In the genomic region with DNA sequence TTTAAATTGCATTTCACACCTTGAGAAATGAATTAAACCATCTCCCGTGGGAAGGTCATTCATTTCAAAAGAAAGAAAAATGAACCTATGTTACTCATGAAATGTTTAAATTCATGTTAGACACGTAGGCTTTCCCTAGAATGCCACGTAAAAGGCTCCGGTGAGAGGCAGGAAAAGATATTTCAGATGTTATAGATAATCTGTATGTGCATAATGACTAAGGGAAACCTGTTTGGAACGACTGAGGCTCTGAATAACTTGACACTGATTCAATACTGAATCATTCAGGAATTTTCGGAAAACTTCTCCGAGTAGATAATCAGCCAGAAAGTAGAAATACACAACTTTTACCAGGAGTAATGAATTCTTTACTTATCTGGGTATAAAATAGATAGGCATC, we compare ENCODE assay signal across 23 cellular contexts.
A peak's percentile ranks its signal among the peaks of the same experiment; 100 is the strongest.
DNase-seq lines count a peak whose midpoint lies in the region; ATAC-seq, FAIRE-seq and TF ChIP-seq lines count a peak whose summit lies in the region.
"Had no signal": no experiment of that assay in that cellular context is flagged by ENCODE, and none has a peak within 500 bp of the region (broad histone marks: within the 10 kb centered on the region; RNA-seq: fewer than 3 reads in every experiment).

No MANE protein-coding gene starts in this region.

- H3K23ac ChIP-seq in trophoblast cell (ENCODE audit: low read length): no peak overlapping the region

- H3K27ac Mint-ChIP-seq in HFFc6: 0 out of 2 replicates have a peak overlapping the region, but pooled peaks have one; percentile 51
- no peak overlapping the region for H3K27ac Mint-ChIP-seq in activated T-cell treated with anti-CD3 and anti-CD28 coated beads, Interleukin-2, amount 50 U/mL, for 24 hours
- H3K27ac Mint-ChIP-seq in naive thymus-derived CD4-positive, alpha-beta T cell: no peak overlapping the region
- H3K27ac Mint-ChIP-seq: activated naive CD8-positive, alpha-beta T cell treated with anti-CD3 and anti-CD28 coated beads, Interleukin-2, amount 10 ng/mL, durations not matched to agents 7 days and 5 days; CD4-positive, alpha-beta T cell had no signal

- no peak overlapping the region for H2AFZ ChIP-seq in endothelial cell of umbilical vein (ENCODE audit: low read depth, low read length)
- no peak overlapping the region for H2AFZ ChIP-seq in trophoblast cell (ENCODE audit: insufficient read depth, low read length, poor library complexity)

- no peak overlapping the region for H3K18ac ChIP-seq in trophoblast cell (ENCODE audit: low read length)

- H2BK120ac ChIP-seq in trophoblast cell (ENCODE audit: insufficient read depth, low read length, poor library complexity): no peak overlapping the region

- H3K36me3 Mint-ChIP-seq in HFFc6 (ENCODE audit: low read depth): no peaks in the 10 kb centered on the region
- no peaks in the 10 kb centered on the region for H3K36me3 Mint-ChIP-seq in activated T-cell treated with anti-CD3 and anti-CD28 coated beads, Interleukin-2, amount 50 U/mL, for 24 hours (ENCODE audit: low read depth)
- H3K36me3 Mint-ChIP-seq in naive thymus-derived CD4-positive, alpha-beta T cell: peaks cover 0 to 9% (median 0%) of the 10 kb centered on the region in 5 donors
- H3K36me3 Mint-ChIP-seq: activated naive CD8-positive, alpha-beta T cell treated with anti-CD3 and anti-CD28 coated beads, Interleukin-2, amount 10 ng/mL, durations not matched to agents 7 days and 5 days had no signal

- dilution Hi-C loops in endothelial cell of umbilical vein (cut with MboI; ENCODE audit: extremely low pct_ligation_motif_present, low sequenced_read_pairs): no loop called here

- H2AK5ac ChIP-seq in trophoblast cell (ENCODE audit: low read length): no peak overlapping the region

- no peaks in the 10 kb centered on the region for H3K9me3 ChIP-seq in RWPE2 (ENCODE audit: severe bottlenecking)
- no peaks in the 10 kb centered on the region for H3K9me3 ChIP-seq in endothelial cell of umbilical vein (replicated peaks; ENCODE audit: control insufficient read depth, insufficient read depth, low read length)
- H3K9me3 ChIP-seq in trophoblast cell (ENCODE audit: insufficient read depth, low read depth, low read length): peaks cover 2% of the 10 kb centered on the region
- H3K9me3 ChIP-seq in naive thymus-derived CD4-positive, alpha-beta T cell (ENCODE audit: control insufficient read depth in 2 of 3, low read length in 3 of 3): peaks cover 0 to 4% (median 0%) of the 10 kb centered on the region in 3 experiments
- H3K9me3 ChIP-seq: lower lobe of right lung, prostate gland, vagina had no signal

- H3K79me1 ChIP-seq in trophoblast cell (ENCODE audit: low read length): peaks cover 6% of the 10 kb centered on the region

- peak; percentile 8 for DNase-seq in HFFc6
- DNase-seq in RWPE2 (ENCODE audit: low spot score): no peak
- peak; percentile 6 for DNase-seq in endothelial cell of umbilical vein (ENCODE audit: low read depth, low spot score)
- DNase-seq in trophoblast cell: peak; percentile 54 to 92
- no peak for DNase-seq in caudate nucleus (lab: John Stamatoyannopoulos, UW)
- no peak for DNase-seq in activated T-cell treated with anti-CD3 and anti-CD28 coated beads, Interleukin-2, amount 50 U/mL, for 24 hours
- no peak for DNase-seq in naive thymus-derived CD4-positive, alpha-beta T cell
- DNase-seq: activated CD4-positive, alpha-beta T cell treated with anti-CD3 and anti-CD28 coated beads, Interleukin-2, amount 50 U/mL, for 1 hour; activated naive CD8-positive, alpha-beta T cell treated with anti-CD3 and anti-CD28 coated beads, Interleukin-2, amount 10 ng/mL, durations not matched to agents 7 days and 5 days; CD4-positive, alpha-beta T cell; foreskin fibroblast; hippocampal formation; islet precursor cell; Karpas-422; lower lobe of right lung; NCI-H1048; NCI-H2081; NCI-H446; NK-92 treated with Interleukin-12 subunit alpha and Interleukin-12 subunit beta, amount 100 ng/mL, for 24 hours; WERI-Rb-1 had no signal

- no CpG with 5 or more reads among the region's 7 CpGs for WGBS in trophoblast cell (ENCODE audit: extremely low coverage, insufficient coverage, insufficient read length)

- H4K91ac ChIP-seq in trophoblast cell (ENCODE audit: low read depth, low read length): no peak overlapping the region

- no peak overlapping the region for H3K4me2 ChIP-seq in endothelial cell of umbilical vein (ENCODE audit: insufficient read depth, low read length)
- H3K4me2 ChIP-seq in trophoblast cell (ENCODE audit: low read length): no peak overlapping the region

- H3K4ac ChIP-seq in trophoblast cell (ENCODE audit: low read depth, low read length): no peak overlapping the region

- CTCF ChIA-PET in endothelial cell of umbilical vein (lab: Charles Lee): no interaction called here
- CTCF ChIA-PET in naive thymus-derived CD4-positive, alpha-beta T cell (lab: Charles Lee): no interaction called here

- H3K27ac ChIP-seq in RWPE2 (ENCODE audit: poor library complexity, severe bottlenecking) (peak overlapping the region; percentile 82), endothelial cell of umbilical vein (ENCODE audit: insufficient read depth, low read depth, low read length) (no peak overlapping the region), trophoblast cell (ENCODE audit: low read depth, low read length) (no peak overlapping the region), caudate nucleus (ENCODE audit: low read depth, low read length) (no peak overlapping the region)
- H3K27ac ChIP-seq in naive thymus-derived CD4-positive, alpha-beta T cell (ENCODE audit: low read depth, low read length): no peak overlapping the region
- H3K27ac ChIP-seq: lower lobe of right lung, prostate gland, SK-N-MC, vagina, WERI-Rb-1 had no signal

- no peak overlapping the region for H3K14ac ChIP-seq in trophoblast cell (ENCODE audit: low read length)

- no peak overlapping the region for H3K4me3 ChIP-seq in RWPE2 (ENCODE audit: severe bottlenecking)
- H3K4me3 ChIP-seq in endothelial cell of umbilical vein (replicated peaks in 1 of 3; ENCODE audit: insufficient read depth in 1 of 3, low read depth in 1 of 3, low read length in 3 of 3): no peak overlapping the region
- no peak overlapping the region for H3K4me3 ChIP-seq in trophoblast cell (ENCODE audit: low read depth, low read length)
- no peak overlapping the region for H3K4me3 ChIP-seq in naive thymus-derived CD4-positive, alpha-beta T cell (ENCODE audit: low read length)
- H3K4me3 ChIP-seq: lower lobe of right lung, prostate gland, SK-N-MC, vagina had no signal

- peaks cover 2% of the 10 kb centered on the region; the same call in 1 of the 2 replicates for H3K27me3 Mint-ChIP-seq in HFFc6 (ENCODE audit: insufficient read depth)
- peaks cover 2% of the 10 kb centered on the region for H3K27me3 Mint-ChIP-seq in activated T-cell treated with anti-CD3 and anti-CD28 coated beads, Interleukin-2, amount 50 U/mL, for 24 hours
- H3K27me3 Mint-ChIP-seq in naive thymus-derived CD4-positive, alpha-beta T cell: peaks cover 0 to 14% (median 7%) of the 10 kb centered on the region in 5 donors
- H3K27me3 Mint-ChIP-seq: activated naive CD8-positive, alpha-beta T cell treated with anti-CD3 and anti-CD28 coated beads, Interleukin-2, amount 10 ng/mL, durations not matched to agents 7 days and 5 days had no signal

- H3K27me3 ChIP-seq in RWPE2 (ENCODE audit: insufficient read depth, poor library complexity, severe bottlenecking): no peaks in the 10 kb centered on the region
- no peaks in the 10 kb centered on the region for H3K27me3 ChIP-seq in endothelial cell of umbilical vein (ENCODE audit: control insufficient read depth in 2 of 2, insufficient read depth in 2 of 2, low read length in 2 of 2)
- no peaks in the 10 kb centered on the region for H3K27me3 ChIP-seq in trophoblast cell (ENCODE audit: insufficient read depth, low read length)
- H3K27me3 ChIP-seq in naive thymus-derived CD4-positive, alpha-beta T cell (ENCODE audit: control insufficient read depth in 2 of 2, insufficient read depth in 2 of 2, low read length in 2 of 2): no peaks in the 10 kb centered on the region
- H3K27me3 ChIP-seq: vagina had no signal

- BruUV-seq in endothelial cell of umbilical vein (replicated peaks; lab: Mats Ljungman, UMichigan): no TSS peak

- H3K9ac ChIP-seq in endothelial cell of umbilical vein (replicated peaks; ENCODE audit: extremely low read depth, insufficient read depth, low read length) (no peak overlapping the region), trophoblast cell (ENCODE audit: low read length) (no peak overlapping the region)

- H4K12ac ChIP-seq in trophoblast cell (ENCODE audit: low read depth, low read length): no peak overlapping the region

- H3K4me3 Mint-ChIP-seq in HFFc6: no peak overlapping the region
- H3K4me3 Mint-ChIP-seq in activated T-cell treated with anti-CD3 and anti-CD28 coated beads, Interleukin-2, amount 50 U/mL, for 24 hours: no peak overlapping the region
- H3K4me3 Mint-ChIP-seq in naive thymus-derived CD4-positive, alpha-beta T cell: no peak overlapping the region
- H3K4me3 Mint-ChIP-seq: activated naive CD8-positive, alpha-beta T cell treated with anti-CD3 and anti-CD28 coated beads, Interleukin-2, amount 10 ng/mL, durations not matched to agents 7 days and 5 days; CD4-positive, alpha-beta T cell had no signal

- intact Hi-C loops in endothelial cell of umbilical vein (cut with micrococcal nuclease): no loop called here
- intact Hi-C loops in naive thymus-derived CD4-positive, alpha-beta T cell (cut with micrococcal nuclease): no loop called here

- no peak overlapping the region for H2BK5ac ChIP-seq in trophoblast cell (ENCODE audit: low read depth, low read length, poor library complexity)

- no peaks in the 10 kb centered on the region for H4K20me1 ChIP-seq in endothelial cell of umbilical vein (replicated peaks; ENCODE audit: control insufficient read depth, extremely low read depth, insufficient read depth, low read length)

- H3K4me1 ChIP-seq in RWPE2 (ENCODE audit: insufficient read depth, poor library complexity, severe bottlenecking): peaks cover 41% of the 10 kb centered on the region
- no peaks in the 10 kb centered on the region for H3K4me1 ChIP-seq in endothelial cell of umbilical vein (ENCODE audit: control insufficient read depth, extremely low read depth, insufficient read depth, low read length)
- H3K4me1 ChIP-seq in trophoblast cell (ENCODE audit: control insufficient read depth in 1 of 2, insufficient read depth in 2 of 2, low read length in 2 of 2): peaks cover 3% of the 10 kb centered on the region in 2 experiments
- H3K4me1 ChIP-seq in naive thymus-derived CD4-positive, alpha-beta T cell (ENCODE audit: control insufficient read depth in 2 of 2, insufficient read depth in 2 of 2, low read length in 2 of 2): no peaks in the 10 kb centered on the region
- H3K4me1 ChIP-seq: lower lobe of right lung, prostate gland, vagina had no signal

- no peak overlapping the region for H2BK12ac ChIP-seq in trophoblast cell (ENCODE audit: low read length)

- TF ChIP-seq CTCF in HFFc6 (IDR thresholded peaks at IDR 0.05) (no peak), RWPE2 (IDR thresholded peaks at IDR 0.05; ENCODE audit: poor library complexity, severe bottlenecking) (no peak), endothelial cell of umbilical vein (IDR thresholded peaks at IDR 0.05; ENCODE audit: extremely low read depth in 1 of 2, insufficient read depth in 1 of 2, low read depth in 1 of 2, low read length in 2 of 2) (no peak)

- no peak overlapping the region for H4K8ac ChIP-seq in trophoblast cell (ENCODE audit: low read depth, low read length)

- POLR2A ChIA-PET in endothelial cell of umbilical vein (lab: Charles Lee): no interaction called here
- POLR2A ChIA-PET in naive thymus-derived CD4-positive, alpha-beta T cell (lab: Charles Lee): no interaction called here

- peak; percentile 92 for ATAC-seq in RWPE2 (ENCODE audit: low read depth)
- ATAC-seq in naive thymus-derived CD4-positive, alpha-beta T cell: no peak
- ATAC-seq: lower lobe of right lung had no signal

- H3K79me2 ChIP-seq in endothelial cell of umbilical vein (ENCODE audit: control insufficient read depth, insufficient read depth, low read length) (no peaks in the 10 kb centered on the region), trophoblast cell (ENCODE audit: control insufficient read depth, insufficient read depth, low read length, poor library complexity) (no peaks in the 10 kb centered on the region)

- FAIRE-seq in endothelial cell of umbilical vein (lab: Jason Lieb, UNC): no peak

- H3K9me1 ChIP-seq in endothelial cell of umbilical vein (replicated peaks; ENCODE audit: control insufficient read depth, extremely low read depth, insufficient read depth, low read length): no peaks in the 10 kb centered on the region

- TF ChIP-seq POLR2A in endothelial cell of umbilical vein (IDR thresholded peaks at IDR 0.05; ENCODE audit: low read depth, low read length): no peak

- H3K36me3 ChIP-seq in RWPE2 (ENCODE audit: low read depth) (no peaks in the 10 kb centered on the region), endothelial cell of umbilical vein (ENCODE audit: control insufficient read depth in 2 of 2, extremely low read depth in 1 of 2, insufficient read depth in 2 of 2, low read length in 2 of 2) (no peaks in the 10 kb centered on the region), trophoblast cell (ENCODE audit: control insufficient read depth in 1 of 2, insufficient read depth in 2 of 2, low read length in 2 of 2) (no peaks in the 10 kb centered on the region)
- H3K36me3 ChIP-seq in naive thymus-derived CD4-positive, alpha-beta T cell (ENCODE audit: control insufficient read depth in 2 of 3, insufficient read depth in 3 of 3, low read length in 3 of 3): no peaks in the 10 kb centered on the region
- H3K36me3 ChIP-seq: lower lobe of right lung, prostate gland, vagina, WERI-Rb-1 had no signal

- H3K4me1 Mint-ChIP-seq in HFFc6 (ENCODE audit: low read depth): peaks cover 33% of the 10 kb centered on the region
- H3K4me1 Mint-ChIP-seq in activated T-cell treated with anti-CD3 and anti-CD28 coated beads, Interleukin-2, amount 50 U/mL, for 24 hours (ENCODE audit: low read depth): no peaks in the 10 kb centered on the region
- H3K4me1 Mint-ChIP-seq in naive thymus-derived CD4-positive, alpha-beta T cell: no peaks in the 10 kb centered on the region
- H3K4me1 Mint-ChIP-seq: activated naive CD8-positive, alpha-beta T cell treated with anti-CD3 and anti-CD28 coated beads, Interleukin-2, amount 10 ng/mL, durations not matched to agents 7 days and 5 days had no signal

- peaks cover 5% of the 10 kb centered on the region; the same call in 1 of the 2 replicates for H3K9me3 Mint-ChIP-seq in HFFc6
- H3K9me3 Mint-ChIP-seq in activated T-cell treated with anti-CD3 and anti-CD28 coated beads, Interleukin-2, amount 50 U/mL, for 24 hours: peaks cover 11% of the 10 kb centered on the region
- peaks cover 5 to 49% (median 14%) of the 10 kb centered on the region in 11 donors for H3K9me3 Mint-ChIP-seq in naive thymus-derived CD4-positive, alpha-beta T cell

Comparison
In these comparisons a context has a peak if more than half of its experiments do, and no peak if none do; other contexts are left out.
1. DNase-seq: peak in HFFc6 (single experiment), endothelial cell of umbilical vein (single experiment) and trophoblast cell (2 of 2); none in RWPE2 (single experiment), caudate nucleus (0 of 61), activated T-cell treated with anti-CD3 and anti-CD28 coated beads, Interleukin-2, amount 50 U/mL, for 24 hours (single experiment) and naive thymus-derived CD4-positive, alpha-beta T cell (0 of 9).